In the genomic region with DNA sequence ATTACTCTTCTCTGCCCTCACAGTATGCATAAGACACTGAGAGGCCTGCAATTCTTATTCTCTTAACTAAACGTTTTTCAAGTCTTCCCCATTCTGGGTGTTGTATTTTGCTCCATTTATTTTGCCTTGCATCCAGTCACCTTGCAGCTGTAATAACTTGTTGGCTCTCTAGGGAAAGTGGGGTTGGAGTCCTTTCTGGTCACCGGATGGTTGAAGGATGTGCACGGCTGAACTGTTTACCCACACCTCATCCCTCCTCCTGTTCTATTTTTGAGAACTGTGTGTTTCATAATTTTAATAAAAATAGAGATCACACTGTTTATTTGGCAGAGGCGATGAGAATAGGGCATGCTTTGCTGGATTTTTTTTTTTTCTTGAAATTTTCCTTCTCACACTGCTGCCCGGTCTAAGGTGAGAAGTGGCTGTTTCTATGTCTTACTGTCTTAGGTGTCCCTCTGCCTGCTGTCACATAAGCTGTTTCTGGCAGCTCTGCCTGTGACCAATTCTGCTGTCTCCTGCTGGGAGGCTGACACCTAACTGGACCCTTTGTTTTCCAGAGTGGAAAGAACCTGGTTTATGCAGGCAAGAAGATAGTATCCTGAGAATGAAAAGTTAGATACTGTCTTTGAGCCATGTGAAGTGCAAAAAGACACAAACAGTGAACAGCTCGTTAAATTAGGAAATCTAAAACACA, we compare ENCODE assay signal across 29 cellular contexts.
"Had no signal": no experiment of that assay in that cellular context is flagged by ENCODE, and none has a peak within 500 bp of the region (broad histone marks: within the 10 kb centered on the region; RNA-seq: fewer than 3 reads in every experiment).

No MANE protein-coding gene starts in this region.

- H3K27ac Mint-ChIP-seq: effector memory CD8-positive, alpha-beta T cell; memory B cell; mesothelial cell of epicardium; naive B cell; nephron; stimulated activated memory B cell treated with anti-CD40 and anti-IgM and Interleukin-4, amounts not matched to agents 10 μg/mL and 1 μg/mL and 100 μg/mL, for 72 hours had no signal

- H3K4me1 ChIP-seq: gastrocnemius medialis, psoas muscle, spleen, testis, tibial artery, upper lobe of left lung had no signal

- H3K27me3 ChIP-seq: gastrocnemius medialis, ovary, spleen, testis, tibial artery, upper lobe of left lung had no signal

- H3K27me3 Mint-ChIP-seq: effector memory CD8-positive, alpha-beta T cell; naive B cell; stimulated activated memory B cell treated with anti-CD40 and anti-IgM and Interleukin-4, amounts not matched to agents 10 μg/mL and 1 μg/mL and 100 μg/mL, for 72 hours had no signal

- H3K36me3 Mint-ChIP-seq: memory B cell; mesothelial cell of epicardium; naive B cell; stimulated activated memory B cell treated with anti-CD40 and anti-IgM and Interleukin-4, amounts not matched to agents 10 μg/mL and 1 μg/mL and 100 μg/mL, for 72 hours had no signal

- H3K9me3 ChIP-seq: gastrocnemius medialis, mucosa of descending colon, ovary, psoas muscle, spleen, testis, tibial artery, upper lobe of left lung had no signal

- H3K4me1 Mint-ChIP-seq: memory B cell; mesothelial cell of epicardium; naive B cell; nephron; stimulated activated memory B cell treated with anti-CD40 and anti-IgM and Interleukin-4, amounts not matched to agents 10 μg/mL and 1 μg/mL and 100 μg/mL, for 72 hours had no signal

- H3K9me3 Mint-ChIP-seq: memory B cell; mesothelial cell of epicardium; nephron; stimulated activated memory B cell treated with anti-CD40 and anti-IgM and Interleukin-4, amounts not matched to agents 10 μg/mL and 1 μg/mL and 100 μg/mL, for 72 hours had no signal

- H3K4me3 ChIP-seq: gastrocnemius medialis, lung, mucosa of descending colon, ovary, psoas muscle, skin epidermis, spleen, testis, tibial artery, upper lobe of left lung had no signal

- DNase-seq: cerebellar nuclear complex; cortex of kidney; effector memory CD8-positive, alpha-beta T cell; foreskin fibroblast; gastrocnemius medialis; head of caudate nucleus; hippocampal formation; islet precursor cell; kidney glomerular epithelial cell; left colon; mucosa of descending colon; naive B cell; nucleus accumbens; ovary; posterior cingulate gyrus; psoas muscle; spleen; stimulated activated CD4-positive, alpha-beta T cell treated with anti-CD3 and anti-CD28 coated beads, Interleukin-4, amount 100 ng/mL, for 4 hours; stimulated activated naive CD8-positive, alpha-beta T cell treated with anti-CD3 and anti-CD28 coated beads, Interleukin-15, Interleukin-2, amounts not matched to agents 100 U/mL and 50 U/mL, for 24 hours; substantia nigra; testis; tibial artery; upper lobe of left lung had no signal

- H3K4me3 Mint-ChIP-seq: effector memory CD8-positive, alpha-beta T cell; memory B cell; mesothelial cell of epicardium; naive B cell; nephron; stimulated activated memory B cell treated with anti-CD40 and anti-IgM and Interleukin-4, amounts not matched to agents 10 μg/mL and 1 μg/mL and 100 μg/mL, for 72 hours had no signal

- H3K27ac ChIP-seq: gastrocnemius medialis, ovary, psoas muscle, skin epidermis, spleen, testis, tibial artery, upper lobe of left lung had no signal

- H3K36me3 ChIP-seq: gastrocnemius medialis, ovary, spleen, tibial artery, upper lobe of left lung had no signal
